Comparison of ENCODE assay signal across 11 cellular contexts in the genomic region with DNA sequence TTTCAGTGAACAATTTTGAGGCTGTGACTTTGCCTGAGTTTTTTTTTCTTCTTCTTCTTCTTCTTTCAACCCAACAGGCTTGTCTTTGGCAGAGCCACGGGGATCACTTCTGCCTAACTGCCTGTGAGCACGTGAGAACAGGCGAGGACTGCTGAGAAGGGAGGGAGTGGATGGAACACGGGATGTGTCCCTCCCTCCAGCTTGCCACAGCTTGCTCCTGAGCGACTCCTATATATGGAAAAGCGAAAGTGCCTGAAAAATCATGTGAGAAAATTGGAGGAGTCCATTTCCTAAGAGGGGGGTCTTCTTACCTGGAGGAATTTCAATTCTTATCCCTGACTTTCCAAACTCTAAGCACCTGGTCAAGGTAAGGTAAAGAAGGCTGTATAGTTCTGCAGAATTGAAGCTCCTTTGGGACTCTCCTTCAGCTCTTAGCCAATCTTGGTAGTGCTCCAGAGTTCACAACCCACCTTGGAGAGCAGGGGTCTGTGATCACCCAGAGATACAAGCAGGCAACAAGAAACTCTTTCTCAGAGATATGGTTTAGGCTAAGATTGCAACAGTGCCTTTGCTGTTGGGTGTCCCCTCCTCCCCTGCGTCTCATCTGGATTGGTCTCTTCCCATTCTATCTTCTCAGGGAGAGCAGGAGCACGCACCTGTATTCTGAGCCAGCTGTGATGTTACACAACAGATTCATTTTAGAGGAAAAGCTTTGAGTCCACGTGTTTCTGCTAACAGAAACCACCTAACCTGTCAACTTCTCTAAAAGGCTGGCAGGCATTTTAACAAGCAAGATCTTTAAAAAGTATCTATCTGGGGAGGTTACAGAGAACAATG. TPM values are rescaled to one million over a fixed set of nuclear protein-coding genes. Genes with fewer than 3 reads are reported as not detected.
A peak's percentile ranks its signal among the peaks of the same experiment; 100 is the strongest.
DNase-seq lines count a peak whose midpoint lies in the region; ATAC-seq and TF ChIP-seq lines count a peak whose summit lies in the region.
"Had no signal": no experiment of that assay in that cellular context is flagged by ENCODE, and none has a peak within 500 bp of the region (broad histone marks: within the 10 kb centered on the region; RNA-seq: fewer than 3 reads in every experiment).

A gene (minus strand): TSS at position 208 of the 837 bp plus-strand sequence. CDS start 235 bp downstream, outside the sequence.

- ATAC-seq in GM18511 (IDR thresholded peaks at IDR 0.05; ENCODE audit: unreplicated experiment), result no peak

- intact Hi-C loops in colonic mucosa (cut with DNase I), result no loop called here

- H3K36me3 ChIP-seq in colonic mucosa, result no peaks in the 10 kb centered on the region
- H3K36me3 ChIP-seq: SJSA1 had no signal

- DNase-seq in ELR (ENCODE audit: low read depth) (peak; percentile 16), NCI-H146 treated with DMSO at 0.1 percent for 48 hours (lab: John Stamatoyannopoulos, UW; ENCODE audit: unreplicated experiment) (peak; percentile 12), colonic mucosa (peak; percentile 39), myocyte (ENCODE audit: low read depth) (peak; percentile 18), middle frontal gyrus (ENCODE audit: extremely low spot score, low spot score) (no peak), NAMALWA (ENCODE audit: low spot score) (no peak)
- no peak for DNase-seq in stimulated activated CD4-positive, alpha-beta T cell treated with anti-CD3 and anti-CD28 coated beads, Interleukin-15, amount 100 ng/mL, for 24 hours
- DNase-seq: activated CD8-positive, alpha-beta memory T cell treated with anti-CD3 and anti-CD28 coated beads, Interleukin-2, amount 50 U/mL, for 4 hours had no signal

- no peaks in the 10 kb centered on the region for H3K27me3 ChIP-seq in colonic mucosa

- H3K9me3 ChIP-seq in colonic mucosa, result no peaks in the 10 kb centered on the region
- H3K9me3 ChIP-seq: SJSA1 had no signal

- TF ChIP-seq CTCF in colonic mucosa (IDR thresholded peaks at IDR 0.05), result no peak

- H3K9ac ChIP-seq in colonic mucosa (ENCODE audit: low read depth in 2 of 2, low read length in 2 of 2), result no peak within 1 kb of the TSS

- no peak within 1 kb of the TSS for H3K27ac ChIP-seq in colonic mucosa
- H3K27ac ChIP-seq: SJSA1 had no signal

- no peaks in the 10 kb centered on the region for H3K4me1 ChIP-seq in colonic mucosa
- H3K4me1 ChIP-seq: SJSA1 had no signal

- H3K4me3 ChIP-seq in colonic mucosa, result no peak within 1 kb of the TSS
- H3K4me3 ChIP-seq: SJSA1 had no signal

RNA-seq across cellular contexts. Expression of the gene that starts here (rescaled TPM):
- total RNA-seq in colonic mucosa, result 1 to 10 TPM; 1.4 to 1.8 TPM
- 0.11 TPM in 1 of 2 replicates, not detected in the other for total RNA-seq in myocyte
- 0.06 TPM for polyA plus RNA-seq in myocyte (2012)
- total RNA-seq: lung microvascular endothelial cell, SJSA1 had no signal

Comparison
In these comparisons a context has a peak if more than half of its experiments do, and no peak if none do; other contexts are left out.
1. Peak in DNase-seq in myocyte; RNA of the gene not detected or under 1 TPM.
2. DNase-seq: peak in ELR (single experiment), NCI-H146 treated with DMSO at 0.1 percent for 48 hours (single experiment) and colonic mucosa (single experiment); none in stimulated activated CD4-positive, alpha-beta T cell treated with anti-CD3 and anti-CD28 coated beads, Interleukin-15, amount 100 ng/mL, for 24 hours (single experiment), middle frontal gyrus (single experiment) and NAMALWA (single experiment).